In the genomic region with DNA sequence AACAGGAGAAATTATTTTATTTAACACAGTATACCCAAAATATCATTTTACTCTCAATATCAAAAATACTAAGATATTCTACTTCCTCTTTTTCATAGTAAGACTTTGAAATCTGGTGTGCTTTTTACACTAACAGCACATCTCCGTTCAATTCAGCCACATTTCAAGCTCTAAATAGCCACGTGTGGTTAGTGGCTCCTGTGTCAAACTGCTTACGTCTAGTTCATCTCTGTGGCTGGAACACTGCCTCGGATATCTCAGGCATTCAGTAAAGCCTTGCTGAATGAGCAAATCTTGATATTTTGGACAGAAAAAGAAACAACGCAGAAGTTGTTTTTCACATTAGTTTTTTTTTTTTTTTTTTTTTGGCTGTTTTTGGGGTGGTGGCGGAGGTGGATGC, we compare ENCODE assay signal across 18 cellular contexts.
"Had no signal": no experiment of that assay in that cellular context is flagged by ENCODE, and none has a peak within 500 bp of the region (broad histone marks: within the 10 kb centered on the region; RNA-seq: fewer than 3 reads in every experiment).

No MANE protein-coding gene starts in this region.

- H3K4me1 ChIP-seq: left lung, right atrium auricular region, thyroid gland, upper lobe of right lung had no signal

- H3K27me3 ChIP-seq: brain microvascular endothelial cell, left lung, right atrium auricular region, thyroid gland, upper lobe of right lung had no signal

- H3K4me3 ChIP-seq: left lung, right atrium auricular region, thyroid gland, upper lobe of right lung had no signal

- DNase-seq: activated T-cell treated with anti-CD3 and anti-CD28 coated beads, Interleukin-2, amount 50 U/mL, for 1 hour; aorta; brain microvascular endothelial cell; caudate nucleus; dermis blood vessel endothelial cell; effector CD8-positive, alpha-beta T cell; erythroblast; foreskin fibroblast; kidney; left lung; natural killer cell; stimulated activated CD4-positive, alpha-beta T cell treated with anti-CD3 and anti-CD28 coated beads, Interleukin-12 subunit alpha, Interleukin-12 subunit beta, amount 100 ng/mL, for 4 hours; stimulated activated CD4-positive, alpha-beta T cell treated with anti-CD3 and anti-CD28 coated beads, Interleukin-4, amount 100 ng/mL, for 4 hours; stimulated activated naive CD8-positive, alpha-beta T cell treated with anti-CD3 and anti-CD28 coated beads, Interleukin-15, Interleukin-2, amounts not matched to agents 100 U/mL and 50 U/mL, for 24 hours; substantia nigra; thyroid gland; upper lobe of right lung had no signal

- H3K36me3 ChIP-seq: brain microvascular endothelial cell, left lung, right atrium auricular region, thyroid gland, upper lobe of right lung had no signal

- H3K9me3 ChIP-seq: left lung, right atrium auricular region, thyroid gland, upper lobe of right lung had no signal

- H3K27ac ChIP-seq: brain microvascular endothelial cell, left lung, right atrium auricular region, thyroid gland, upper lobe of right lung had no signal
